ENCODE assay signal across 29 cellular contexts in genomic region chr4:159141193-159141592, GRCh38. TPM values are rescaled to one million over a fixed set of nuclear protein-coding genes. Genes with fewer than 3 reads are reported as not detected.
DNase-seq lines count a peak whose midpoint lies in the region; ATAC-seq and TF ChIP-seq lines count a peak whose summit lies in the region.
"Had no signal": no experiment of that assay in that cellular context is flagged by ENCODE, and none has a peak within 500 bp of the region (broad histone marks: within the 10 kb centered on the region; RNA-seq: fewer than 3 reads in every experiment).

No MANE protein-coding gene starts in this region.

- no peak overlapping the region for H3K56ac ChIP-seq in IMR-90 (ENCODE audit: extremely low read depth, insufficient read depth, low read length)

- H4K8ac ChIP-seq in IMR-90 (ENCODE audit: low read depth in 2 of 2, low read length in 2 of 2): no peak overlapping the region

- POLR2A ChIA-PET in IMR-90 (lab: Charles Lee; ENCODE audit: unreplicated experiment): no interaction called here

- CTCF ChIA-PET in IMR-90 (lab: Yijun Ruan, JAX): no interaction called here

- H3K18ac ChIP-seq in IMR-90 (ENCODE audit: low read depth, low read length): no peak overlapping the region

- intact Hi-C loops in IMR-90 (cut with micrococcal nuclease): loop anchor here (5.0 kb wide), 1 partner anchor 34 kb away; no protein-coding TSS in a partner anchor

- no peak overlapping the region for H2AK5ac ChIP-seq in IMR-90 (ENCODE audit: low read depth, low read length)

- no peak for TF ChIP-seq CTCF in IMR-90 (conservative IDR thresholded peaks at IDR 0.05; ENCODE audit: low read depth, low read length)
- TF ChIP-seq CTCF in liver (IDR thresholded peaks at IDR 0.05; ENCODE audit: low read depth, low read length, missing input control): no peak

- H3K23ac ChIP-seq in IMR-90 (ENCODE audit: low read depth, low read length): no peak overlapping the region

- no peak overlapping the region for H4K5ac ChIP-seq in IMR-90 (ENCODE audit: low read depth, low read length)

- TF ChIP-seq RAD21 in IMR-90 (IDR thresholded peaks at IDR 0.05; ENCODE audit: low read length) (no peak), liver (IDR thresholded peaks at IDR 0.05) (peak; percentile 5 to 25)

- H3K36me3 ChIP-seq in IMR-90 (ENCODE audit: control insufficient read depth, insufficient read depth, low read length): no peaks in the 10 kb centered on the region
- no peaks in the 10 kb centered on the region for H3K36me3 ChIP-seq in liver (ENCODE audit: control insufficient read depth in 4 of 4, insufficient read depth in 3 of 4, low read depth in 1 of 4, low read length in 3 of 4)
- H3K36me3 ChIP-seq: esophagus squamous epithelium, MG63, Peyer's patch, right atrium auricular region, tibial nerve had no signal

- H3K9me3 ChIP-seq in IMR-90 (ENCODE audit: control insufficient read depth, insufficient read depth, low read length) (no peaks in the 10 kb centered on the region), liver (ENCODE audit: control insufficient read depth in 4 of 4, low read length in 3 of 4) (no peaks in the 10 kb centered on the region)
- H3K9me3 ChIP-seq: esophagus squamous epithelium, MG63, Peyer's patch, right atrium auricular region, tibial nerve had no signal

- H3K14ac ChIP-seq in IMR-90 (replicated peaks; ENCODE audit: low read depth, low read length): no peak overlapping the region

- BruUV-seq in IMR-90 (replicated peaks; lab: Mats Ljungman, UMichigan): no TSS peak

- H3K27ac ChIP-seq in IMR-90 (ENCODE audit: insufficient read depth, low read length): no peak overlapping the region
- H3K27ac ChIP-seq in liver (ENCODE audit: low read depth in 1 of 2, low read length in 2 of 2): no peak overlapping the region
- H3K27ac ChIP-seq: esophagus squamous epithelium, Peyer's patch, right atrium auricular region, tibial nerve had no signal

- no peak for TF ChIP-seq POLR2A in IMR-90 (IDR thresholded peaks at IDR 0.05; ENCODE audit: low read depth, low read length)

- peaks cover 26 to 50% of the 10 kb centered on the region in 2 experiments for H3K79me1 ChIP-seq in IMR-90 (ENCODE audit: low read depth in 1 of 2, low read length in 2 of 2)

- peak; percentile 82 for ATAC-seq in IMR-90 (ENCODE audit: low read depth)
- ATAC-seq: activated CD4-positive, CD25-positive, alpha-beta regulatory T cell treated with anti-CD3 and anti-CD28 coated beads, Interleukin-2, amount 50 U/mL, for 24 hours; K562; left cardiac atrium; natural killer cell; stimulated activated naive CD8-positive, alpha-beta T cell treated with anti-CD3 and anti-CD28 coated beads, Interleukin-15, Interleukin-2, amounts not matched to agents 100 U/mL and 50 U/mL, for 24 hours; T-cell had no signal

- DNase-seq in IMR-90 (peak; percentile 79), fibroblast of gingiva (ENCODE audit: low read depth) (peak; percentile 7), stromal cell of bone marrow (ENCODE audit: low read depth) (peak; percentile 36), SKM-1 treated with dmso at 0.1 percent for 144 hours (lab: John Stamatoyannopoulos, UW; ENCODE audit: unreplicated experiment) (no peak), NCI-H1417 treated with DMSO at 0.1 percent for 48 hours (lab: John Stamatoyannopoulos, UW) (no peak), SIG-M5 treated with dmso at 0.1 percent for 504 hours (lab: John Stamatoyannopoulos, UW; ENCODE audit: unreplicated experiment) (no peak)
- DNase-seq in NK-92 treated with Interleukin-12 subunit alpha and Interleukin-12 subunit beta, amount 100 ng/mL, for 24 hours (lab: John Stamatoyannopoulos, UW): no peak
- DNase-seq: activated CD4-positive, alpha-beta memory T cell treated with anti-CD3 and anti-CD28 coated beads for 36 hours; activated effector memory CD4-positive, alpha-beta T cell treated with Interleukin-2 at 50 U/mL for 16 hours; activated naive CD8-positive, alpha-beta T cell treated with anti-CD3 and anti-CD28 coated beads, Interleukin-2, amount 10 ng/mL, durations not matched to agents 7 days and 5 days; activated T-cell treated with anti-CD3 and anti-CD28 coated beads for 4 hours; CD4-positive, alpha-beta T cell; cortex of kidney; DMS 273 treated with DMSO at 0.1 percent for 48 hours; esophagus squamous epithelium; left cardiac atrium; MG63; natural killer cell; NCI-H1417; NCI-H2107; Peyer's patch; SIG-M5; stimulated activated naive CD8-positive, alpha-beta T cell treated with anti-CD3 and anti-CD28 coated beads, Interleukin-15, Interleukin-2, amounts not matched to agents 100 U/mL and 50 U/mL, for 24 hours; T-cell had no signal

- H3K9me1 ChIP-seq in IMR-90 (ENCODE audit: insufficient read depth, low read length): peaks cover 10% of the 10 kb centered on the region; the same call in 1 of the 2 replicates

- H2BK20ac ChIP-seq in IMR-90 (ENCODE audit: low read depth, low read length): no peak overlapping the region

- H3K4me3 ChIP-seq in IMR-90 (ENCODE audit: insufficient read depth, low read depth, low read length) (no peak overlapping the region), liver (ENCODE audit: low read depth in 1 of 3, low read length in 3 of 3) (no peak overlapping the region)
- H3K4me3 ChIP-seq: esophagus squamous epithelium, K562, MG63, Peyer's patch, right atrium auricular region, tibial nerve had no signal

- H3K4me1 ChIP-seq in IMR-90 (ENCODE audit: control insufficient read depth, insufficient read depth, low read length) (peaks cover 7% of the 10 kb centered on the region; the same call in 1 of the 2 replicates), liver (ENCODE audit: control insufficient read depth in 4 of 4, insufficient read depth in 4 of 4, low read length in 3 of 4) (peaks cover 0 to 9% (median 6%) of the 10 kb centered on the region in 4 donors)
- H3K4me1 ChIP-seq: Peyer's patch had no signal

- no peak overlapping the region for H2BK15ac ChIP-seq in IMR-90 (ENCODE audit: low read depth, low read length)

- WGBS in IMR-90 (ENCODE audit: extremely low coverage in 2 of 2, insufficient read length in 1 of 2), 2 experiments: no CpG with 5 or more reads among the region's 4 CpGs
- 26% methylated on average over 4 of the region's 4 CpGs for WGBS in liver

- H2AFZ ChIP-seq in IMR-90 (replicated peaks; ENCODE audit: low read length, poor library complexity): no peak overlapping the region

- peak overlapping the region; percentile 50 for H2BK5ac ChIP-seq in IMR-90 (ENCODE audit: low read depth, low read length, poor library complexity, severe bottlenecking)

- H2AK9ac ChIP-seq in IMR-90 (replicated peaks; ENCODE audit: low read depth, low read length, poor library complexity): no peak overlapping the region

- H3K27me3 ChIP-seq in IMR-90 (ENCODE audit: control insufficient read depth, insufficient read depth, low read length): no peaks in the 10 kb centered on the region
- H3K27me3 ChIP-seq in liver (ENCODE audit: control insufficient read depth in 4 of 4, insufficient read depth in 4 of 4, low read length in 3 of 4): no peaks in the 10 kb centered on the region
- H3K27me3 ChIP-seq: esophagus squamous epithelium, MG63, Peyer's patch, right atrium auricular region, tibial nerve had no signal

- in situ Hi-C loops in IMR-90 (cut with MboI; ENCODE audit: low sequenced_read_pairs): no loop called here

- no peak overlapping the region for H3K4me2 ChIP-seq in IMR-90 (ENCODE audit: low read depth, low read length)

- dilution Hi-C loops in IMR-90 (cut with HindIII; ENCODE audit: low sequenced_read_pairs, unreplicated experiment): no loop called here

- no peak overlapping the region for H3K4ac ChIP-seq in IMR-90 (ENCODE audit: low read depth, low read length)

- H2BK120ac ChIP-seq in IMR-90 (ENCODE audit: low read depth, low read length): no peak overlapping the region

- H3K9ac ChIP-seq in IMR-90 (ENCODE audit: low read depth, low read length) (no peak overlapping the region), liver (ENCODE audit: low read depth in 1 of 2, low read length in 2 of 2) (no peak overlapping the region)

- H4K20me1 ChIP-seq in IMR-90 (ENCODE audit: insufficient read depth, low read length): peaks cover 9% of the 10 kb centered on the region; the same call in 1 of the 2 replicates

- H4K91ac ChIP-seq in IMR-90 (ENCODE audit: insufficient read depth, low read depth, low read length): no peak overlapping the region

TF ChIP-seq in IMR-90, 13 proteins besides CTCF, POLR2A, EP300 and RAD21 (continues in another document):
- TF ChIP-seq MAFK (IDR thresholded peaks at IDR 0.05; ENCODE audit: low read depth, low read length) (no peak), MAZ (IDR thresholded peaks at IDR 0.05; ENCODE audit: borderline replicate concordance, low read depth, low read length) (no peak), ELK1 (IDR thresholded peaks at IDR 0.05; ENCODE audit: borderline replicate concordance, low read depth, low read length) (no peak), RCOR1 (IDR thresholded peaks at IDR 0.05; ENCODE audit: insufficient replicate concordance, low read length) (no peak)

TF ChIP-seq in liver, 16 proteins besides CTCF, POLR2A, EP300 and RAD21:
- peak; percentile 45 for TF ChIP-seq SP1 (IDR thresholded peaks at IDR 0.05)
- TF ChIP-seq HNF4A (conservative IDR thresholded peaks at IDR 0.05): peak; percentile 65 to 73
- no peak for TF ChIP-seq EGR1 (IDR thresholded peaks at IDR 0.05; ENCODE audit: low read depth in 2 of 2)
- TF ChIP-seq RXRA (IDR thresholded peaks at IDR 0.05): peak in 1 of 2 donors; percentile 20

RNA-seq across cellular contexts. Expression of gene RAPGEF2, which starts 38.3 kb away (rescaled TPM):
- 109 and 126 TPM in 2 replicates for total RNA-seq in IMR-90 (2012; rRNA removed)
- 25.6 and 27.6 TPM in 2 replicates for polyA plus RNA-seq in IMR-90 (2012; rRNA removed)
- 7.5 and 8.0 TPM in 2 replicates for polyA plus RNA-seq in IMR-90 (2012; cell fraction: cytosol; rRNA removed)
- polyA plus RNA-seq in IMR-90 (2012; cell fraction: nucleus; rRNA removed; ENCODE audit: low replicate concordance): 19.5 and 127 TPM in 2 replicates
- total RNA-seq in liver: 10 to 100 TPM; 54.8 to 90.4 TPM
- 1 to 10 TPM; 7.3 to 9.6 TPM for polyA plus RNA-seq in liver

Comparison
In these comparisons a context has a peak if more than half of its experiments do, and no peak if none do; other contexts are left out.
1. DNase-seq: peak in IMR-90 (single experiment), fibroblast of gingiva (single experiment) and stromal cell of bone marrow (single experiment); none in NK-92 treated with Interleukin-12 subunit alpha and Interleukin-12 subunit beta, amount 100 ng/mL, for 24 hours (single experiment), SKM-1 treated with dmso at 0.1 percent for 144 hours (single experiment), NCI-H1417 treated with DMSO at 0.1 percent for 48 hours (single experiment) and SIG-M5 treated with dmso at 0.1 percent for 504 hours (single experiment).